In the genomic region with DNA sequence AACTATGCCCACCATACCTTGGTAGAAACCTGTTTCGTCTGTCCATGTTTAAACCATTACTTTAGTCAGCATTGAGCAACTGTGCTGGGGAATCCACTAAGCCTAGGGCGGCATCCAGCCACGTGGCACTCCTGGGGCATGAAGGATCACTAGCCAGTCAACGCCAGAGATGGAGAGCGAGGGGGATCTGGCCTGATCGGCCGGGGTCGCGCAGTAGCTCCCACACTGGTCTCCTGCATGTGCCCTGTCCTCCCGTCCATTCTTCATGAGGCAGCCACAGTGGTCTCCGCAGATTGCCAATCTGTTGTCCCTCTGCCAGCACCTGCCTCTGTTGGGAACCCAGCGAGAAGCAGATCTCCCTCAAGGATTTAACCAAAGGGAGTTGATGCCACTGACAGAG, we compare ENCODE assay signal across 1 cellular context.
TF ChIP-seq lines count a peak whose summit lies in the region.

No MANE protein-coding gene starts in this region.

TF ChIP-seq in IMR-90, 13 proteins besides CTCF, POLR2A, EP300 and RAD21:
- TF ChIP-seq MAZ (IDR thresholded peaks at IDR 0.05; ENCODE audit: borderline replicate concordance, low read depth, low read length) (no peak), RCOR1 (IDR thresholded peaks at IDR 0.05; ENCODE audit: insufficient replicate concordance, low read length) (no peak), SMC3 (IDR thresholded peaks at IDR 0.05; ENCODE audit: low read depth, low read length) (no peak), MAFK (IDR thresholded peaks at IDR 0.05; ENCODE audit: low read depth, low read length) (no peak), FOS (IDR thresholded peaks at IDR 0.05; ENCODE audit: low read depth, low read length) (no peak), CHD1 (IDR thresholded peaks at IDR 0.05; ENCODE audit: low read depth, low read length) (no peak), NFE2L2 (IDR thresholded peaks at IDR 0.05; ENCODE audit: low read depth, low read length) (no peak)
- TF ChIP-seq, protein P1, sequence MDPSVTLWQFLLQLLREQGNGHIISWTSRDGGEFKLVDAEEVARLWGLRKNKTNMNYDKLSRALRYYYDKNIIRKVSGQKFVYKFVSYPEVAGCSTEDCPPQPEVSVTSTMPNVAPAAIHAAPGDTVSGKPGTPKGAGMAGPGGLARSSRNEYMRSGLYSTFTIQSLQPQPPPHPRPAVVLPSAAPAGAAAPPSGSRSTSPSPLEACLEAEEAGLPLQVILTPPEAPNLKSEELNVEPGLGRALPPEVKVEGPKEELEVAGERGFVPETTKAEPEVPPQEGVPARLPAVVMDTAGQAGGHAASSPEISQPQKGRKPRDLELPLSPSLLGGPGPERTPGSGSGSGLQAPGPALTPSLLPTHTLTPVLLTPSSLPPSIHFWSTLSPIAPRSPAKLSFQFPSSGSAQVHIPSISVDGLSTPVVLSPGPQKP (IDR thresholded peaks at IDR 0.05; ENCODE audit: borderline replicate concordance, low read depth, low read length), result no peak
- TF ChIP-seq, protein P2, sequence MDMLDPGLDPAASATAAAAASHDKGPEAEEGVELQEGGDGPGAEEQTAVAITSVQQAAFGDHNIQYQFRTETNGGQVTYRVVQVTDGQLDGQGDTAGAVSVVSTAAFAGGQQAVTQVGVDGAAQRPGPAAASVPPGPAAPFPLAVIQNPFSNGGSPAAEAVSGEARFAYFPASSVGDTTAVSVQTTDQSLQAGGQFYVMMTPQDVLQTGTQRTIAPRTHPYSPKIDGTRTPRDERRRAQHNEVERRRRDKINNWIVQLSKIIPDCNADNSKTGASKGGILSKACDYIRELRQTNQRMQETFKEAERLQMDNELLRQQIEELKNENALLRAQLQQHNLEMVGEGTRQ (IDR thresholded peaks at IDR 0.05; ENCODE audit: low read depth, low read length), result no peak
